7 cellular contexts compared by ENCODE assay signal in genomic region chr12:124837958-124838803, GRCh38. TPM values are rescaled to one million over a fixed set of nuclear protein-coding genes. Genes with fewer than 3 reads are reported as not detected.
A peak's percentile ranks its signal among the peaks of the same experiment; 100 is the strongest.
DNase-seq lines count a peak whose midpoint lies in the region; ATAC-seq and TF ChIP-seq lines count a peak whose summit lies in the region.

No MANE protein-coding gene starts in this region.

- H3K79me2 ChIP-seq in MM.1S (ENCODE audit: low read length) = no peaks in the 10 kb centered on the region

- H3K4me1 ChIP-seq in MM.1S (ENCODE audit: low read length) = no peaks in the 10 kb centered on the region

- no peak for TF ChIP-seq RAD21 in Ishikawa (IDR thresholded peaks at IDR 0.05; ENCODE audit: low read depth)

- H3K9me2 ChIP-seq in MM.1S (replicated peaks; ENCODE audit: insufficient read depth, low read length) = no peaks in the 10 kb centered on the region

- ATAC-seq in left ventricle myocardium superior = peak; percentile 92
- ATAC-seq in HG02759 (IDR thresholded peaks at IDR 0.05; ENCODE audit: unreplicated experiment) = no peak
- ATAC-seq in GM21576 (IDR thresholded peaks at IDR 0.05; ENCODE audit: unreplicated experiment) = no peak

- H3K27me3 ChIP-seq in MM.1S (replicated peaks; ENCODE audit: insufficient read depth, low read length) = no peaks in the 10 kb centered on the region

- H3F3A ChIP-seq in MM.1S (ENCODE audit: insufficient read depth, low read length) = no peaks in the 10 kb centered on the region

- no peaks in the 10 kb centered on the region for H4K20me1 ChIP-seq in MM.1S (ENCODE audit: insufficient read depth, low read length)

- H3K4me2 ChIP-seq in MM.1S (ENCODE audit: low read depth, low read length) = no peak overlapping the region

- H3K9ac ChIP-seq in MM.1S (ENCODE audit: low read length) = no peak overlapping the region

- no peak for TF ChIP-seq CTCF in MM.1S (IDR thresholded peaks at IDR 0.05; ENCODE audit: low read length)

- DNase-seq in amniotic epithelial cell (ENCODE audit: low read depth) (peak; percentile 99), left ventricle myocardium superior (peak; percentile 80), smooth muscle cell of the brain vasculature (ENCODE audit: low read depth, low spot score) (peak; percentile 97), MM.1S (no peak)

- intact Hi-C loops in left ventricle myocardium superior (cut with micrococcal nuclease) = no loop called here

- H3K27ac ChIP-seq in MM.1S (ENCODE audit: low read length) = no peak overlapping the region

- no peak for TF ChIP-seq EP300 in Ishikawa (IDR thresholded peaks at IDR 0.05; ENCODE audit: borderline replicate concordance)

- no peaks in the 10 kb centered on the region for H3K9me3 ChIP-seq in MM.1S (replicated peaks; ENCODE audit: insufficient read depth, low read length)

- no peak overlapping the region for H3K4me3 ChIP-seq in MM.1S (ENCODE audit: low read length)

- no peaks in the 10 kb centered on the region for H3K36me3 ChIP-seq in MM.1S (replicated peaks; ENCODE audit: insufficient read depth, low read length)

- H2AFZ ChIP-seq in MM.1S (ENCODE audit: low read length) = no peak overlapping the region

TF ChIP-seq in Ishikawa, 13 proteins besides CTCF, POLR2A, EP300 and RAD21:
- TF ChIP-seq NFIC (IDR thresholded peaks at IDR 0.05) = peak; percentile 88
- peak; percentile 20; the same call in 1 of the 2 replicates for TF ChIP-seq MAX (IDR thresholded peaks at IDR 0.05)
- TF ChIP-seq CREB1 (IDR thresholded peaks at IDR 0.05; ENCODE audit: low read depth) = no peak
- TF ChIP-seq TEAD4 (IDR thresholded peaks at IDR 0.05) = peak; percentile 18; the same call in 1 of the 2 replicates

RNA-seq across cellular contexts. Expression of gene SCARB1, which starts 25.5 kb away (rescaled TPM):
- total RNA-seq in left ventricle myocardium superior = 12.0 TPM
